ENCODE assay signal across 23 cellular contexts in the genomic region with DNA sequence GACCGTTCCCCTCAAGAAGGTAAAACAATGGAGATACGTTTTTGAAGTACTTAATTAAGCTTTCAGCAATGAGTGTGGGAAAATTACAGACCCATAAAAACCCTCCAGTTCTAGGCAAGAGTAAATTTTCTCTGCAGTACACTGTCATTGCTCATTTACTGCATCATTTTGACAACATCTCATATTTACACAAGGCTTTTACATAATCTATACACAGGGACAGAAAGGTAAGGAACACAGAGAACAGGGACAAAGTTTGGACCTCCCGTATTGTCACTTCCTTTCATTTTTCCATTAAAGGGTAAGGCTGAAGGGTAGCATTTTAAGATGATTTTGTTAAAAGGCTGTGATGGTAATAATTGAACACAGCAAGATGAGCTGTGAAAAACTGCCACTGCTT. TPM values are rescaled to one million over a fixed set of nuclear protein-coding genes. Genes with fewer than 3 reads are reported as not detected.
DNase-seq lines count a peak whose midpoint lies in the region; ATAC-seq and TF ChIP-seq lines count a peak whose summit lies in the region.
"Had no signal": no experiment of that assay in that cellular context is flagged by ENCODE, and none has a peak within 500 bp of the region (broad histone marks: within the 10 kb centered on the region; RNA-seq: fewer than 3 reads in every experiment).

No MANE protein-coding gene starts in this region.

- no peak overlapping the region for H3K4me3 Mint-ChIP-seq in endodermal cell
- H3K4me3 Mint-ChIP-seq: activated CD4-positive, alpha-beta T cell treated with anti-CD3 and anti-CD28 coated beads, Interleukin-2, amount 10 ng/mL, durations not matched to agents 7 days and 5 days; CD4-positive, alpha-beta T cell had no signal

- H3K9ac ChIP-seq in endodermal cell (ENCODE audit: extremely low read depth, low read length, poor library complexity, severe bottlenecking) = no peak overlapping the region

- H3K27me3 ChIP-seq in right lobe of liver (no peaks in the 10 kb centered on the region), endodermal cell (ENCODE audit: control insufficient read depth, insufficient read depth, low read length, poor library complexity, severe bottlenecking) (no peaks in the 10 kb centered on the region)

- WGBS in right lobe of liver (ENCODE audit: insufficient coverage, low coverage, low lambda C conversion rate, missing lambda C conversion rate) = 59% methylated on average over 3 of the region's 3 CpGs
- WGBS in endodermal cell (ENCODE audit: insufficient coverage in 1 of 2, insufficient read length in 1 of 2), 2 experiments = 94 to 100% methylated on average over 1 to 3 of the region's 3 CpGs

- TF ChIP-seq CTCF in LNCaP clone FGC (IDR thresholded peaks at IDR 0.05; ENCODE audit: control insufficient read depth, extremely low read depth, insufficient read depth) (no peak), VCaP (conservative IDR thresholded peaks at IDR 0.05) (no peak), right lobe of liver (IDR thresholded peaks at IDR 0.05) (no peak), endodermal cell (conservative IDR thresholded peaks at IDR 0.05) (no peak)

- H3K27ac ChIP-seq in VCaP (peak overlapping the region; percentile 69), right lobe of liver (peak overlapping the region in 1 of 3 donors; percentile 65), endodermal cell (ENCODE audit: low read depth, low read length) (no peak overlapping the region)
- H3K27ac ChIP-seq: epithelial cell of prostate, lower lobe of right lung, WERI-Rb-1 had no signal

- intact Hi-C loops in right lobe of liver (cut with DNase I) = no loop called here

- H3K27ac Mint-ChIP-seq in endodermal cell = no peak overlapping the region
- H3K27ac Mint-ChIP-seq: activated CD4-positive, alpha-beta T cell treated with anti-CD3 and anti-CD28 coated beads, Interleukin-2, amount 10 ng/mL, durations not matched to agents 7 days and 5 days; CD4-positive, alpha-beta T cell had no signal

- H3K4me1 ChIP-seq in right lobe of liver (peaks cover 0 to 19% (median 7%) of the 10 kb centered on the region in 4 donors), endodermal cell (ENCODE audit: control insufficient read depth, insufficient read depth, low read length) (no peaks in the 10 kb centered on the region)
- H3K4me1 ChIP-seq: lower lobe of right lung had no signal

- H3K9me3 ChIP-seq in right lobe of liver = no peaks in the 10 kb centered on the region
- H3K9me3 ChIP-seq in endodermal cell (ENCODE audit: control insufficient read depth, low read length) = no peaks in the 10 kb centered on the region
- H3K9me3 ChIP-seq: lower lobe of right lung had no signal

- H3K9me3 Mint-ChIP-seq in endodermal cell = no peaks in the 10 kb centered on the region
- H3K9me3 Mint-ChIP-seq: activated CD4-positive, alpha-beta T cell treated with anti-CD3 and anti-CD28 coated beads, Interleukin-2, amount 10 ng/mL, durations not matched to agents 7 days and 5 days; CD4-positive, alpha-beta T cell had no signal

- H3K4me3 ChIP-seq in LNCaP clone FGC (ENCODE audit: low read depth, low read length) (no peak overlapping the region), right lobe of liver (no peak overlapping the region), endodermal cell (ENCODE audit: low read length) (no peak overlapping the region)
- H3K4me3 ChIP-seq: K562, lower lobe of right lung had no signal

- peaks cover 7% of the 10 kb centered on the region for H3K36me3 Mint-ChIP-seq in endodermal cell (ENCODE audit: low read depth)

- TF ChIP-seq POLR2A in right lobe of liver (IDR thresholded peaks at IDR 0.05) = peak; percentile 29

- H3K27me3 Mint-ChIP-seq in endodermal cell (ENCODE audit: insufficient read depth) = no peaks in the 10 kb centered on the region
- H3K27me3 Mint-ChIP-seq: activated CD4-positive, alpha-beta T cell treated with anti-CD3 and anti-CD28 coated beads, Interleukin-2, amount 10 ng/mL, durations not matched to agents 7 days and 5 days; CD4-positive, alpha-beta T cell had no signal

- peak; percentile 35 to 59 (median 46) for ATAC-seq in right lobe of liver
- ATAC-seq in HG03378 (IDR thresholded peaks at IDR 0.05; ENCODE audit: unreplicated experiment) = no peak
- ATAC-seq: K562; lower lobe of right lung; Panc1; stimulated activated naive CD8-positive, alpha-beta T cell treated with anti-CD3 and anti-CD28 coated beads, Interleukin-15, Interleukin-2, amounts not matched to agents 100 U/mL and 50 U/mL, for 24 hours had no signal

- DNase-seq in LNCaP clone FGC (ENCODE audit: low read depth) = peak; percentile 63
- no peak for DNase-seq in right lobe of liver
- DNase-seq in superior temporal gyrus (ENCODE audit: extremely low spot score) = peak; percentile 33
- DNase-seq in amniotic stem cell (lab: John Stamatoyannopoulos, UW) = no peak
- no peak for DNase-seq in NCI-H2107 (lab: John Stamatoyannopoulos, UW)
- DNase-seq in endodermal cell = no peak
- DNase-seq: activated CD4-positive, alpha-beta T cell treated with anti-CD3 and anti-CD28 coated beads, Interleukin-2, amount 10 ng/mL, durations not matched to agents 7 days and 5 days; activated naive CD4-positive, alpha-beta T cell treated with Interleukin-2 at 50 U/mL for 16 hours; CD4-positive, alpha-beta T cell; lower lobe of right lung; NCI-H524; posterior cingulate gyrus; SHP77 treated with DMSO at 0.1 percent for 48 hours; stimulated activated CD4-positive, alpha-beta T cell treated with anti-CD3 and anti-CD28 coated beads, Interleukin-15, amount 100 ng/mL, for 24 hours; stimulated activated naive CD8-positive, alpha-beta T cell treated with anti-CD3 and anti-CD28 coated beads, Interleukin-15, Interleukin-2, amounts not matched to agents 100 U/mL and 50 U/mL, for 24 hours; T-helper 9 cell; WERI-Rb-1 had no signal

- H3K36me3 ChIP-seq in right lobe of liver = no peaks in the 10 kb centered on the region
- H3K36me3 ChIP-seq in endodermal cell (ENCODE audit: control insufficient read depth, insufficient read depth, low read length) = no peaks in the 10 kb centered on the region
- H3K36me3 ChIP-seq: WERI-Rb-1 had no signal

- peaks cover 8% of the 10 kb centered on the region for H3K4me1 Mint-ChIP-seq in endodermal cell
- H3K4me1 Mint-ChIP-seq: activated CD4-positive, alpha-beta T cell treated with anti-CD3 and anti-CD28 coated beads, Interleukin-2, amount 10 ng/mL, durations not matched to agents 7 days and 5 days had no signal

RNA-seq across cellular contexts. Expression of a gene that starts 7.4 kb away (rescaled TPM):
- total RNA-seq in right lobe of liver (100 to 1,000 TPM; 117 to 610 (median 341) TPM), endodermal cell (not detected)
- polyA plus RNA-seq in endodermal cell (2013, experiment 1 of 2) = 1.1 TPM
- not detected for polyA plus RNA-seq in endodermal cell (2013, experiment 2 of 2)
- polyA plus RNA-seq: keratinocyte had no signal

RNA-seq across cellular contexts. Expression of a gene that starts 52.9 kb away (rescaled TPM):
- 10 to 100 TPM; 12.0 to 18.4 (median 13.2) TPM for total RNA-seq in right lobe of liver
- 10 to 100 TPM; 19.6 to 23.0 TPM for total RNA-seq in endodermal cell
- polyA plus RNA-seq in endodermal cell (2013, experiment 1 of 2) = 16.7 TPM
- polyA plus RNA-seq in endodermal cell (2013, experiment 2 of 2) = 14.5 TPM

RNA-seq across cellular contexts. Expression of a gene that starts 53.1 kb away (rescaled TPM):
- total RNA-seq in right lobe of liver (1 to 10 TPM; 5.0 to 8.9 (median 6.4) TPM), endodermal cell (10 to 100 TPM; 42.6 to 51.1 TPM)
- 27.9 TPM for polyA plus RNA-seq in endodermal cell (2013, experiment 1 of 2)
- 27.2 TPM for polyA plus RNA-seq in endodermal cell (2013, experiment 2 of 2)

Comparison
In these comparisons a context has a peak if more than half of its experiments do, and no peak if none do; other contexts are left out.
1. DNase-seq: peak in LNCaP clone FGC (single experiment) and superior temporal gyrus (single experiment); none in right lobe of liver (0 of 3), amniotic stem cell (single experiment), NCI-H2107 (single experiment) and endodermal cell (single experiment).
2. RNA of a gene that starts 7.4 kb away (total RNA-seq): 117 to 610 TPM in right lobe of liver; not detected in endodermal cell; every median in the first group is over 10 times any median in the second.
3. RNA of a gene that starts 53.1 kb away (total RNA-seq): 42.6 to 51.1 TPM in endodermal cell; 5.0 to 8.9 TPM in right lobe of liver; every median in the first group is over 4 times any median in the second.